In genomic region chr4:8295471-8295870, GRCh38 we compare ENCODE assay signal across 14 cellular contexts. TPM values are rescaled to one million over a fixed set of nuclear protein-coding genes. Genes with fewer than 3 reads are reported as not detected.
"Had no signal": no experiment of that assay in that cellular context is flagged by ENCODE, and none has a peak within 500 bp of the region (broad histone marks: within the 10 kb centered on the region; RNA-seq: fewer than 3 reads in every experiment).

No MANE protein-coding gene starts in this region.

- H3K4me1 ChIP-seq: ascending aorta, colonic mucosa, esophagus squamous epithelium, stomach, vagina had no signal

- H3K4me3 ChIP-seq: ascending aorta, cardiac muscle cell, colonic mucosa, esophagus squamous epithelium, skin epidermis, stomach, vagina had no signal

- H3K27ac ChIP-seq: ascending aorta, cardiac muscle cell, colonic mucosa, esophagus squamous epithelium, skin epidermis, stomach, vagina had no signal

- DNase-seq: activated CD4-positive, alpha-beta T cell treated with anti-CD3 and anti-CD28 coated beads for 1 hour; activated CD4-positive, alpha-beta T cell treated with anti-CD3 and anti-CD28 coated beads, Interleukin-2, amount 50 U/mL, for 48 hours; activated effector memory CD4-positive, alpha-beta T cell treated with anti-CD3 and anti-CD28 coated beads, Interleukin-2, amount 50 U/mL, for 16 hours; activated T-cell treated with anti-CD3 and anti-CD28 coated beads, Interleukin-2, amount 50 U/mL, for 4 hours; colonic mucosa; esophagus squamous epithelium; foreskin fibroblast; stomach; T-helper 2 cell had no signal

- ATAC-seq: activated T-cell treated with anti-CD3 and anti-CD28 coated beads, Interleukin-2, amount 50 U/mL, for 4 hours; left lobe of liver had no signal

- H3K27me3 ChIP-seq: ascending aorta, cardiac muscle cell, colonic mucosa, esophagus squamous epithelium, stomach, vagina had no signal

- H3K9me3 Mint-ChIP-seq: activated T-cell treated with anti-CD3 and anti-CD28 coated beads, Interleukin-2, amount 50 U/mL, for 4 hours had no signal

- H3K9me3 ChIP-seq: ascending aorta, colonic mucosa, esophagus squamous epithelium, stomach, vagina had no signal

- H3K4me3 Mint-ChIP-seq: activated T-cell treated with anti-CD3 and anti-CD28 coated beads, Interleukin-2, amount 50 U/mL, for 4 hours had no signal

- H3K36me3 ChIP-seq: ascending aorta, cardiac muscle cell, colonic mucosa, vagina had no signal

RNA-seq across cellular contexts. Expression of gene HTRA3, which starts 25.9 kb away (rescaled TPM):
- total RNA-seq: activated T-cell treated with anti-CD3 and anti-CD28 coated beads, Interleukin-2, amount 50 U/mL, for 4 hours had no signal
